In the genomic region with DNA sequence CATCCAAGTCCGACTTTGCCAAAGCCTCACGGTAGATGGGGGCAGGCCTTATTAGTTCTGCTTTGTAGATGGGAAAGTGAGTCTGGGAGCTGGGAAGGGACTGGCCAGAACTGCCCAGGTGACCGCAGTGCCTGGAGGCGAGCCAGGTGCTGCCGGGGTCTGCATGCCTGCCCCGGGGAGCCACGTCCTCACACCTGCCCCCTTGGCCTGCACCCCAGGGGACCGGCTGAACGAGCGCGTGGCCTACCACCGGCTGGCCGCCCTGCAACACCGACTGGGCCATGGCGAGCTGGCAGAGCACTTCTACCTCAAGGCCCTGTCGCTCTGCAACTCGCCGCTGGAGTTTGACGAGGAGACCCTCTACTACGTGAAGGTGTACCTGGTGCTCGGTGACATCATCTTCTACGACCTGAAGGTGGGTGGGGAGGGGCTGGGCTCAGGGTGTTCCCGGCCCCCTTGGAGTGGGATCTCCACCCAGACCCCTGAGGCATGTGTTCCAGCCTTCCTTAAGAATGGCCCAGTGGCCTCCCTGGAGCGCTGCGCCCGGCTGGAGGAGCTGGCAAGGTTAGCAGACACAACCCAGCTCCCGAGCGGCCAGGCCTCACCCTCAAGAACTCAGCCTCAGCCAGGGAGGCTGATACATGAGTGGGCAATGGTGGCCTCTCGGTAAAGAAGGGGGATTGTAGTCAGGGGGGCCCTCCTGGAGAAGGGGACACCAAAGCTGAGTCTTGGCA, we compare ENCODE assay signal across 1 cellular context.
TF ChIP-seq lines count a peak whose summit lies in the region.

No MANE protein-coding gene starts in this region.

TF ChIP-seq in K562, 482 proteins besides CTCF, POLR2A, EP300 and RAD21:
- TF ChIP-seq ZFP36 (IDR thresholded peaks at IDR 0.05; ENCODE audit: low read depth, low read length, partially characterized antibody) (peak; percentile 65), GABPA (tag; conservative IDR thresholded peaks at IDR 0.05; ENCODE audit: low read depth) (no peak)
TF ChIP-seq in K562: peak in this region for 1.
